In genomic region chr7:17234398-17235021, GRCh38 we compare ENCODE assay signal across 8 cellular contexts.
DNase-seq lines count a peak whose midpoint lies in the region; ATAC-seq and TF ChIP-seq lines count a peak whose summit lies in the region.

No MANE protein-coding gene starts in this region.

- H3K9me1 ChIP-seq in IMR-90 (ENCODE audit: insufficient read depth, low read length), result 0 out of 2 replicates have a peak, but pooled peaks cover 2% of the 10 kb centered on the region

- in situ Hi-C loops in IMR-90 (cut with MboI; ENCODE audit: low sequenced_read_pairs), result no loop called here

- TF ChIP-seq POLR2A in IMR-90 (IDR thresholded peaks at IDR 0.05; ENCODE audit: low read depth, low read length) (no peak), tibial nerve (IDR thresholded peaks at IDR 0.05) (no peak)

- H3K14ac ChIP-seq in IMR-90 (replicated peaks; ENCODE audit: low read depth, low read length), result peak overlapping the region; percentile 65; the same call in 1 of the 2 replicates

- peak overlapping the region; percentile 93 to 100 (median 98) for H3K27ac Mint-ChIP-seq in naive thymus-derived CD8-positive, alpha-beta T cell

- DNase-seq in DMS53 (lab: John Stamatoyannopoulos, UW) (peak; percentile 95), IMR-90 (peak; percentile 95), dorsolateral prefrontal cortex (peak in 1 of 10 donors; percentile 39), tibial nerve (ENCODE audit: low spot score in 2 of 2) (peak in 1 of 2 donors; percentile 40), NCI-H128 (lab: John Stamatoyannopoulos, UW; ENCODE audit: unreplicated experiment) (no peak)
- DNase-seq in activated CD4-positive, alpha-beta T cell treated with anti-CD3 and anti-CD28 coated beads for 1 hour, result peak; percentile 37
- peak in 9 of 10 donors; percentile 49 to 83 (median 61) for DNase-seq in naive thymus-derived CD8-positive, alpha-beta T cell

- peak overlapping the region; percentile 89; the same call in 1 of the 2 replicates for H3K18ac ChIP-seq in IMR-90 (ENCODE audit: low read depth, low read length)

- H3K9ac ChIP-seq in IMR-90 (ENCODE audit: low read depth, low read length), result no peak overlapping the region

- no peaks in the 10 kb centered on the region for H3K9me3 ChIP-seq in IMR-90 (ENCODE audit: control insufficient read depth, insufficient read depth, low read length)
- no peaks in the 10 kb centered on the region for H3K9me3 ChIP-seq in tibial nerve

- H4K20me1 ChIP-seq in IMR-90 (ENCODE audit: insufficient read depth, low read length), result no peaks in the 10 kb centered on the region

- H2AK9ac ChIP-seq in IMR-90 (replicated peaks; ENCODE audit: low read depth, low read length, poor library complexity), result no peak overlapping the region

- TF ChIP-seq CTCF in IMR-90 (conservative IDR thresholded peaks at IDR 0.05; ENCODE audit: low read depth, low read length), result no peak
- TF ChIP-seq CTCF in dorsolateral prefrontal cortex (IDR thresholded peaks at IDR 0.05 in 54 of 56, conservative IDR thresholded peaks at IDR 0.05 in 2 of 56; ENCODE audit: low read depth in 1 of 56, partially characterized antibody in 56 of 56), result no peak
- TF ChIP-seq CTCF in tibial nerve (IDR thresholded peaks at IDR 0.05), result no peak

- H2BK120ac ChIP-seq in IMR-90 (ENCODE audit: low read depth, low read length), result peak overlapping the region; percentile 85

- WGBS in IMR-90 (ENCODE audit: extremely low coverage in 2 of 2, insufficient read length in 1 of 2), 2 experiments, result no CpG with 5 or more reads among the region's 10 CpGs
- WGBS in tibial nerve, 2 donors, result 25 to 30% methylated on average over 10 of the region's 10 CpGs

- peaks cover 0 to 3% (median 0%) of the 10 kb centered on the region in 3 donors for H3K36me3 Mint-ChIP-seq in naive thymus-derived CD8-positive, alpha-beta T cell

- intact Hi-C loops in IMR-90 (cut with micrococcal nuclease), result no loop called here
- intact Hi-C loops in dorsolateral prefrontal cortex (cut with DNase I), result no loop called here

- H3K36me3 ChIP-seq in IMR-90 (ENCODE audit: control insufficient read depth, insufficient read depth, low read length) (no peaks in the 10 kb centered on the region), tibial nerve (no peaks in the 10 kb centered on the region)

- H3K4me2 ChIP-seq in IMR-90 (ENCODE audit: low read depth, low read length), result peak overlapping the region; percentile 45; the same call in 1 of the 2 replicates

- peak; percentile 11; the same call in 1 of the 2 replicates for TF ChIP-seq RAD21 in IMR-90 (IDR thresholded peaks at IDR 0.05; ENCODE audit: low read length)

- H3K4me1 ChIP-seq in IMR-90 (ENCODE audit: control insufficient read depth, insufficient read depth, low read length) (peaks cover 2% of the 10 kb centered on the region), tibial nerve (peaks cover 0 to 30% (median 10%) of the 10 kb centered on the region in 4 donors)

- H3K4ac ChIP-seq in IMR-90 (ENCODE audit: low read depth, low read length), result peak overlapping the region; percentile 81; the same call in 1 of the 2 replicates

- peaks cover 10 to 40% (median 33%) of the 10 kb centered on the region in 4 donors for H3K4me1 Mint-ChIP-seq in naive thymus-derived CD8-positive, alpha-beta T cell

- no peaks in the 10 kb centered on the region for H3K27me3 Mint-ChIP-seq in naive thymus-derived CD8-positive, alpha-beta T cell

- H3K23ac ChIP-seq in IMR-90 (ENCODE audit: low read depth, low read length), result no peak overlapping the region

- H4K91ac ChIP-seq in IMR-90 (ENCODE audit: insufficient read depth, low read depth, low read length), result no peak overlapping the region

- H2AK5ac ChIP-seq in IMR-90 (ENCODE audit: low read depth, low read length), result no peak overlapping the region

- TF ChIP-seq EP300 in tibial nerve (IDR thresholded peaks at IDR 0.05), result peak in 1 of 2 donors; percentile 80

- H3K27me3 ChIP-seq in IMR-90 (ENCODE audit: control insufficient read depth, insufficient read depth, low read length) (no peaks in the 10 kb centered on the region), dorsolateral prefrontal cortex (no peaks in the 10 kb centered on the region), tibial nerve (no peaks in the 10 kb centered on the region)

- no peak overlapping the region for H2AFZ ChIP-seq in IMR-90 (replicated peaks; ENCODE audit: low read length, poor library complexity)

- peak overlapping the region; percentile 89; the same call in 2 of the 3 replicates for H2BK15ac ChIP-seq in IMR-90 (ENCODE audit: low read depth, low read length)

- dilution Hi-C loops in IMR-90 (cut with HindIII; ENCODE audit: low sequenced_read_pairs, unreplicated experiment), result no loop called here

- H3K9me3 Mint-ChIP-seq in naive thymus-derived CD8-positive, alpha-beta T cell, result peaks cover 0 to 10% (median 0%) of the 10 kb centered on the region in 9 donors

- H4K5ac ChIP-seq in IMR-90 (ENCODE audit: low read depth, low read length), result peak overlapping the region; percentile 86; the same call in 1 of the 2 replicates

- H3K79me1 ChIP-seq in IMR-90 (ENCODE audit: low read depth in 1 of 2, low read length in 2 of 2), result no peaks in the 10 kb centered on the region

- no TSS peak for BruUV-seq in IMR-90 (replicated peaks; lab: Mats Ljungman, UMichigan)

- no peak overlapping the region for H3K27ac ChIP-seq in IMR-90 (ENCODE audit: insufficient read depth, low read length)
- H3K27ac ChIP-seq in dorsolateral prefrontal cortex, result peak overlapping the region in 53 of 59 donors; percentile 6 to 88 (median 67)
- H3K27ac ChIP-seq in tibial nerve, result peak overlapping the region in 3 of 4 donors; percentile 76 to 88 (median 82)

- H3K4me3 ChIP-seq in IMR-90 (ENCODE audit: insufficient read depth, low read depth, low read length) (no peak overlapping the region), dorsolateral prefrontal cortex (no peak overlapping the region), tibial nerve (no peak overlapping the region)

- POLR2A ChIA-PET in IMR-90 (lab: Charles Lee; ENCODE audit: unreplicated experiment), result no interaction called here
- POLR2A ChIA-PET in naive thymus-derived CD8-positive, alpha-beta T cell (lab: Charles Lee), result no interaction called here

- H3K4me3 Mint-ChIP-seq in naive thymus-derived CD8-positive, alpha-beta T cell, result peak overlapping the region; percentile 61 to 88 (median 80)

- ATAC-seq in GM21528 (IDR thresholded peaks at IDR 0.05; ENCODE audit: low FRiP score, unreplicated experiment) (peak; percentile 98), IMR-90 (ENCODE audit: low read depth) (peak; percentile 86)
- ATAC-seq in naive thymus-derived CD8-positive, alpha-beta T cell, result peak; percentile 83 to 91

- H2BK5ac ChIP-seq in IMR-90 (ENCODE audit: low read depth, low read length, poor library complexity, severe bottlenecking), result peak overlapping the region; percentile 71

- CTCF ChIA-PET in IMR-90 (lab: Yijun Ruan, JAX), result no interaction called here

- no peak overlapping the region for H3K56ac ChIP-seq in IMR-90 (ENCODE audit: extremely low read depth, insufficient read depth, low read length)

- peak overlapping the region; percentile 28 to 94; a peak in 1 of 4 replicates for H4K8ac ChIP-seq in IMR-90 (ENCODE audit: low read depth in 2 of 2, low read length in 2 of 2)

- peak overlapping the region; percentile 91; the same call in 1 of the 2 replicates for H2BK20ac ChIP-seq in IMR-90 (ENCODE audit: low read depth, low read length)

TF ChIP-seq in IMR-90, 13 proteins besides CTCF, POLR2A, EP300 and RAD21:
- TF ChIP-seq MAFK (IDR thresholded peaks at IDR 0.05; ENCODE audit: low read depth, low read length) (no peak), RCOR1 (IDR thresholded peaks at IDR 0.05; ENCODE audit: insufficient replicate concordance, low read length) (no peak), CHD1 (IDR thresholded peaks at IDR 0.05; ENCODE audit: low read depth, low read length) (no peak), FOS (IDR thresholded peaks at IDR 0.05; ENCODE audit: low read depth, low read length) (peak; percentile 97), ELK1 (IDR thresholded peaks at IDR 0.05; ENCODE audit: borderline replicate concordance, low read depth, low read length) (no peak), CEBPB (IDR thresholded peaks at IDR 0.05; ENCODE audit: low read depth, low read length) (no peak), BHLHE40 (IDR thresholded peaks at IDR 0.05; ENCODE audit: low read depth, low read length) (no peak; the same call in 1 of the 2 replicates), RFX5 (IDR thresholded peaks at IDR 0.05; ENCODE audit: low read depth, low read length) (0 out of 2 replicates have a peak, but pooled peaks have one; percentile 25), SMC3 (IDR thresholded peaks at IDR 0.05; ENCODE audit: low read depth, low read length) (no peak), MAZ (IDR thresholded peaks at IDR 0.05; ENCODE audit: borderline replicate concordance, low read depth, low read length) (no peak), NFE2L2 (IDR thresholded peaks at IDR 0.05; ENCODE audit: low read depth, low read length) (no peak; the same call in 1 of the 2 replicates), MXI1 (IDR thresholded peaks at IDR 0.05; ENCODE audit: borderline replicate concordance, low read depth, low read length) (no peak)
- TF ChIP-seq, protein P1, sequence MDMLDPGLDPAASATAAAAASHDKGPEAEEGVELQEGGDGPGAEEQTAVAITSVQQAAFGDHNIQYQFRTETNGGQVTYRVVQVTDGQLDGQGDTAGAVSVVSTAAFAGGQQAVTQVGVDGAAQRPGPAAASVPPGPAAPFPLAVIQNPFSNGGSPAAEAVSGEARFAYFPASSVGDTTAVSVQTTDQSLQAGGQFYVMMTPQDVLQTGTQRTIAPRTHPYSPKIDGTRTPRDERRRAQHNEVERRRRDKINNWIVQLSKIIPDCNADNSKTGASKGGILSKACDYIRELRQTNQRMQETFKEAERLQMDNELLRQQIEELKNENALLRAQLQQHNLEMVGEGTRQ (IDR thresholded peaks at IDR 0.05; ENCODE audit: low read depth, low read length), result no peak
